In the genomic region with DNA sequence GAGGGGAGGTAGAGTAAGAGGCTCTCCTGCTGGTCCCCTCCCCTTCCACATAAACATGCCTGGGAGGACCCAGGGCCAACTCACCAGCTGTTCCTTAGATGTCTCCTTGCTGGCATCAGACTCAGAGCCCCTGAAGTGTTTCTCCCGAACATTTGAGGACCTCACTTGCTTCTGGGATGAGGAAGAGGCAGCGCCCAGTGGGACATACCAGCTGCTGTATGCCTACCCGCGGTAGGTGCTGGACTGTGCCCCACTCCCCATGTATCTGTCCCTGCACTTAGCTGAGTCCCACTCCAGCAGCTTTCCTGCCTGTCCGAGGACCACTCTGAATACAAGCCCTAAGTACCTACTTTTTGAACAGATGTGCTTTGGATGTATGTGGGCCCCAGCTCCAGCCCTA, we compare ENCODE assay signal across 32 cellular contexts. TPM values are rescaled to one million over a fixed set of nuclear protein-coding genes. Genes with fewer than 3 reads are reported as not detected.
"Had no signal": no experiment of that assay in that cellular context is flagged by ENCODE, and none has a peak within 500 bp of the region (broad histone marks: within the 10 kb centered on the region; RNA-seq: fewer than 3 reads in every experiment).

No MANE protein-coding gene starts in this region.

- ATAC-seq: activated CD4-positive, alpha-beta T cell treated with anti-CD3 and anti-CD28 coated beads for 36 hours; activated CD8-positive, alpha-beta memory T cell treated with anti-CD3 and anti-CD28 coated beads, Interleukin-2, amount 10 ng/mL, durations not matched to agents 7 days and 5 days; activated CD8-positive, alpha-beta T cell treated with anti-CD3 and anti-CD28 coated beads, Interleukin-2, amount 10 ng/mL, durations not matched to agents 7 days and 5 days; activated naive CD4-positive, alpha-beta T cell treated with anti-CD3 and anti-CD28 coated beads, Interleukin-2, amount 50 U/mL, for 72 hours; foreskin keratinocyte; gastrocnemius medialis; heart left ventricle had no signal

- H3K4me3 ChIP-seq: ascending aorta, breast epithelium, cardiac muscle cell, coronary artery, dorsolateral prefrontal cortex, esophagus muscularis mucosa, gastrocnemius medialis, heart left ventricle had no signal

- DNase-seq: activated CD4-positive, alpha-beta memory T cell treated with anti-CD3 and anti-CD28 coated beads for 36 hours; activated CD4-positive, alpha-beta T cell treated with anti-CD3 and anti-CD28 coated beads for 36 hours; activated CD4-positive, alpha-beta T cell treated with anti-CD3 and anti-CD28 coated beads, Interleukin-2, amount 10 ng/mL, durations not matched to agents 24 days and 14 days; activated CD4-positive, CD25-positive, alpha-beta regulatory T cell; activated CD4-positive, CD25-positive, alpha-beta regulatory T cell treated with anti-CD3 and anti-CD28 coated beads, Interleukin-2, amount 50 U/mL, for 72 hours; activated CD8-positive, alpha-beta memory T cell treated with anti-CD3 and anti-CD28 coated beads, Interleukin-2, amount 10 ng/mL, durations not matched to agents 7 days and 5 days; activated CD8-positive, alpha-beta memory T cell treated with anti-CD3 and anti-CD28 coated beads, Interleukin-2, amount 50 U/mL, for 4 hours; activated CD8-positive, alpha-beta T cell treated with anti-CD3 and anti-CD28 coated beads, Interleukin-2, amount 10 ng/mL, durations not matched to agents 7 days and 5 days; activated gamma-delta T cell; activated naive CD4-positive, alpha-beta T cell; activated naive CD4-positive, alpha-beta T cell treated with anti-CD3 and anti-CD28 coated beads, Interleukin-2, amount 10 ng/mL, durations not matched to agents 7 days and 5 days; activated naive CD8-positive, alpha-beta T cell treated with anti-CD3 and anti-CD28 coated beads, Interleukin-2, amount 10 ng/mL, durations not matched to agents 7 days and 5 days; activated T-cell treated with anti-CD3 and anti-CD28 coated beads, Interleukin-2, amount 50 U/mL, for 1 hour; activated T-cell treated with anti-CD3 and anti-CD28 coated beads, Interleukin-2, amount 50 U/mL, for 48 hours; dorsolateral prefrontal cortex; effector memory CD4-positive, alpha-beta T cell; erythroblast; foreskin keratinocyte; gastrocnemius medialis; glutamatergic neuron; heart left ventricle; T-helper 2 cell had no signal

- H3K27ac ChIP-seq: ascending aorta, breast epithelium, cardiac muscle cell, coronary artery, dorsolateral prefrontal cortex, esophagus muscularis mucosa, foreskin keratinocyte, gastrocnemius medialis, heart left ventricle had no signal

- H3K9me3 ChIP-seq: ascending aorta, breast epithelium, esophagus muscularis mucosa, gastrocnemius medialis, heart left ventricle had no signal

- H3K4me1 ChIP-seq: ascending aorta, breast epithelium, esophagus muscularis mucosa, foreskin keratinocyte, gastrocnemius medialis had no signal

- H3K36me3 ChIP-seq: ascending aorta, breast epithelium, cardiac muscle cell, esophagus muscularis mucosa, gastrocnemius medialis, heart left ventricle had no signal

- H3K27me3 ChIP-seq: ascending aorta, breast epithelium, cardiac muscle cell, dorsolateral prefrontal cortex, esophagus muscularis mucosa, gastrocnemius medialis, heart left ventricle had no signal

RNA-seq across cellular contexts. Expression of a gene that starts 0.4 kb away (rescaled TPM):
- total RNA-seq: activated CD4-positive, alpha-beta memory T cell treated with anti-CD3 and anti-CD28 coated beads for 36 hours; activated CD4-positive, alpha-beta T cell treated with anti-CD3 and anti-CD28 coated beads for 36 hours; activated CD4-positive, alpha-beta T cell treated with anti-CD3 and anti-CD28 coated beads, Interleukin-2, amount 10 ng/mL, durations not matched to agents 24 days and 14 days; activated CD8-positive, alpha-beta memory T cell treated with anti-CD3 and anti-CD28 coated beads for 36 hours; activated CD8-positive, alpha-beta memory T cell treated with anti-CD3 and anti-CD28 coated beads, Interleukin-2, amount 10 ng/mL, durations not matched to agents 7 days and 5 days; activated CD8-positive, alpha-beta T cell treated with anti-CD3 and anti-CD28 coated beads, Interleukin-2, amount 10 ng/mL, durations not matched to agents 7 days and 5 days; activated naive CD4-positive, alpha-beta T cell treated with anti-CD3 and anti-CD28 coated beads, Interleukin-2, amount 50 U/mL, for 72 hours; activated naive CD8-positive, alpha-beta T cell treated with anti-CD3 and anti-CD28 coated beads, Interleukin-2, amount 10 ng/mL, durations not matched to agents 7 days and 5 days; activated T-helper 1 cell treated with anti-CD3 and anti-CD28 coated beads, Interleukin-12 subunit alpha, Interleukin-12 subunit beta, Interleukin-2, Interleukin-4 antibody, amounts not matched to agents 30 ng/mL and 10 ng/mL and 1 ng/mL, durations not matched to agents 14 hours and 24 hours and 36 hours; ascending aorta; breast epithelium; cardiac muscle cell; cerebellum; foreskin keratinocyte; gastrocnemius medialis; T-helper 1 cell treated with Interleukin-12 subunit alpha and Interleukin-12 subunit beta and Interleukin-4 antibody, amounts not matched to agents 30 ng/mL and 1 ng/mL, for 36 hours had no signal
- polyA plus RNA-seq: cardiac muscle cell, foreskin keratinocyte had no signal

RNA-seq across cellular contexts. Expression of a gene that starts 20.8 kb away (rescaled TPM):
- total RNA-seq: ascending aorta had no signal

RNA-seq across cellular contexts. Expression of a gene that starts 37.2 kb away (rescaled TPM):
- total RNA-seq: activated CD4-positive, alpha-beta memory T cell treated with anti-CD3 and anti-CD28 coated beads for 36 hours; activated CD4-positive, alpha-beta T cell treated with anti-CD3 and anti-CD28 coated beads for 36 hours; foreskin keratinocyte had no signal
- polyA plus RNA-seq: cardiac muscle cell, foreskin keratinocyte had no signal
